Comparison of ENCODE assay signal across 8 cellular contexts in genomic region chr17:29180051-29180787, GRCh38. TPM values are rescaled to one million over a fixed set of nuclear protein-coding genes. Genes with fewer than 3 reads are reported as not detected.
A peak's percentile ranks its signal among the peaks of the same experiment; 100 is the strongest.
DNase-seq lines count a peak whose midpoint lies in the region; ATAC-seq and TF ChIP-seq lines count a peak whose summit lies in the region.

MYO18A (minus strand) TSS chr17:29180398; CDS start chr17:29166940, 13,458 bp downstream.

- POLR2A ChIA-PET in HEK293T (lab: Yijun Ruan, JAX), result interaction anchor here (0.6 to 6.6 kb wide), 19 partner anchors 10 to 114 kb away, joined by 3 to 60 read pairs (median 4); partner anchors contain the start of gene NUFIP2

- intact Hi-C loops in T-helper 2 cell treated with Interferon-gamma antibody and Interleukin-4, amounts not matched to agents 100 ng/mL and 5 ng/mL, for 36 hours (cut with micrococcal nuclease), result loop anchor here (1.0 to 2.0 kb wide), 2 partner anchors 32 to 63 kb away; no protein-coding TSS in a partner anchor
- intact Hi-C loops in right cardiac atrium (cut with DNase I) (loop anchor here in 2 of 4 donors (5.0 kb wide), 1 partner anchor 33 kb away; no protein-coding TSS in a partner anchor), uterus (cut with DNase I; ENCODE audit: low total_unique reads) (no loop called here)

- ATAC-seq in right cardiac atrium, result peak; percentile 88 to 90

- CTCF ChIA-PET in HEK293T (lab: Yijun Ruan, JAX), result interaction anchor here (0.6 to 3.0 kb wide), 23 partner anchors 8 to 763 kb away, joined by 3 to 25 read pairs (median 5); no protein-coding TSS in a partner anchor

- WGBS in right cardiac atrium, result under 1% methylated on average over 75 of the region's 75 CpGs

- H3K27ac ChIP-seq in angular gyrus (ENCODE audit: low read depth, low read length) (peak within 1 kb of the TSS; percentile 99), right cardiac atrium (ENCODE audit: low read length) (peak within 1 kb of the TSS; percentile 87), uterus (peak within 1 kb of the TSS; percentile 87 to 88)

- peak within 1 kb of the TSS; percentile 27; the same call in 1 of the 2 replicates for H3K4me3 ChIP-seq in GM08714 (ENCODE audit: low read length)
- peak within 1 kb of the TSS; percentile 82 for H3K4me3 ChIP-seq in right cardiac atrium (ENCODE audit: low read length)
- H3K4me3 ChIP-seq in uterus, result peak within 1 kb of the TSS; percentile 53 to 73

- H3K27me3 ChIP-seq in right cardiac atrium (ENCODE audit: control insufficient read depth, insufficient read depth), result no peaks in the 10 kb centered on the region
- H3K27me3 ChIP-seq in uterus, result no peaks in the 10 kb centered on the region

- no peaks in the 10 kb centered on the region for H3K36me3 ChIP-seq in uterus

- TF ChIP-seq CTCF in uterus (IDR thresholded peaks at IDR 0.05), result peak; percentile 72 to 99 (median 96)

- peak; percentile 39 to 55 for TF ChIP-seq POLR2A in uterus (IDR thresholded peaks at IDR 0.05)

- H3K4me1 ChIP-seq in right cardiac atrium (ENCODE audit: control insufficient read depth, insufficient read depth, low read length) (peaks cover 10% of the 10 kb centered on the region), uterus (peaks cover 0 to 20% of the 10 kb centered on the region in 2 donors)

- DNase-seq in HEK293T (ENCODE audit: extremely low spot score), result peak; percentile 82
- peak; percentile 51 for DNase-seq in NCI-H1092 (lab: John Stamatoyannopoulos, UW)
- peak; percentile 82 to 93 (median 93) for DNase-seq in right cardiac atrium
- DNase-seq in putamen (ENCODE audit: low spot score), result peak; percentile 82
- peak; percentile 63 to 81 for DNase-seq in uterus

- H3K9me3 ChIP-seq in right cardiac atrium (ENCODE audit: control insufficient read depth, low read length) (no peaks in the 10 kb centered on the region), uterus (no peaks in the 10 kb centered on the region)

TF ChIP-seq in HEK293T, 16 proteins besides CTCF, POLR2A, EP300 and RAD21:
- no peak for TF ChIP-seq BHLHE40 (IDR thresholded peaks at IDR 0.05; ENCODE audit: borderline replicate concordance)
- no peak for TF ChIP-seq ELF4 (IDR thresholded peaks at IDR 0.05)
- no peak for TF ChIP-seq FOXM1 (IDR thresholded peaks at IDR 0.05; ENCODE audit: borderline replicate concordance)
- no peak for TF ChIP-seq ARNT (IDR thresholded peaks at IDR 0.05)
- no peak for TF ChIP-seq FOXK2 (IDR thresholded peaks at IDR 0.05)
- TF ChIP-seq, protein P1, sequence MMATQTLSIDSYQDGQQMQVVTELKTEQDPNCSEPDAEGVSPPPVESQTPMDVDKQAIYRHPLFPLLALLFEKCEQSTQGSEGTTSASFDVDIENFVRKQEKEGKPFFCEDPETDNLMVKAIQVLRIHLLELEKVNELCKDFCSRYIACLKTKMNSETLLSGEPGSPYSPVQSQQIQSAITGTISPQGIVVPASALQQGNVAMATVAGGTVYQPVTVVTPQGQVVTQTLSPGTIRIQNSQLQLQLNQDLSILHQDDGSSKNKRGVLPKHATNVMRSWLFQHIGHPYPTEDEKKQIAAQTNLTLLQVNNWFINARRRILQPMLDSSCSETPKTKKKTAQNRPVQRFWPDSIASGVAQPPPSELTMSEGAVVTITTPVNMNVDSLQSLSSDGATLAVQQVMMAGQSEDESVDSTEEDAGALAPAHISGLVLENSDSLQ (IDR thresholded peaks at IDR 0.05), result no peak
- no peak for TF ChIP-seq SUZ12 (IDR thresholded peaks at IDR 0.05)

RNA-seq across cellular contexts. Expression of gene MYO18A, which starts in this region (rescaled TPM):
- total RNA-seq in T-helper 2 cell treated with Interferon-gamma antibody and Interleukin-4, amounts not matched to agents 100 ng/mL and 5 ng/mL, for 36 hours, result 99.0 and 101 TPM in 2 replicates
- total RNA-seq in right cardiac atrium (100 to 1,000 TPM; 206 to 312 (median 277) TPM), uterus (100 to 1,000 TPM in 1 of 4 donors, 10 to 100 TPM in 3; 33.2 to 104 (median 59.3) TPM)
- 248 TPM for polyA plus RNA-seq in right cardiac atrium

Comparison
In these comparisons a context has a peak if more than half of its experiments do, and no peak if none do; other contexts are left out.
1. Peak in every context shown above with its lines: DNase-seq, ATAC-seq, H3K4me3 ChIP-seq and H3K27ac ChIP-seq.
2. H3K4me3 ChIP-seq: peak in every context shown above with its lines; median percentile 82 in right cardiac atrium; 63 in uterus; 27 in GM08714.